Comparison of ENCODE assay signal across 7 cellular contexts in the genomic region with DNA sequence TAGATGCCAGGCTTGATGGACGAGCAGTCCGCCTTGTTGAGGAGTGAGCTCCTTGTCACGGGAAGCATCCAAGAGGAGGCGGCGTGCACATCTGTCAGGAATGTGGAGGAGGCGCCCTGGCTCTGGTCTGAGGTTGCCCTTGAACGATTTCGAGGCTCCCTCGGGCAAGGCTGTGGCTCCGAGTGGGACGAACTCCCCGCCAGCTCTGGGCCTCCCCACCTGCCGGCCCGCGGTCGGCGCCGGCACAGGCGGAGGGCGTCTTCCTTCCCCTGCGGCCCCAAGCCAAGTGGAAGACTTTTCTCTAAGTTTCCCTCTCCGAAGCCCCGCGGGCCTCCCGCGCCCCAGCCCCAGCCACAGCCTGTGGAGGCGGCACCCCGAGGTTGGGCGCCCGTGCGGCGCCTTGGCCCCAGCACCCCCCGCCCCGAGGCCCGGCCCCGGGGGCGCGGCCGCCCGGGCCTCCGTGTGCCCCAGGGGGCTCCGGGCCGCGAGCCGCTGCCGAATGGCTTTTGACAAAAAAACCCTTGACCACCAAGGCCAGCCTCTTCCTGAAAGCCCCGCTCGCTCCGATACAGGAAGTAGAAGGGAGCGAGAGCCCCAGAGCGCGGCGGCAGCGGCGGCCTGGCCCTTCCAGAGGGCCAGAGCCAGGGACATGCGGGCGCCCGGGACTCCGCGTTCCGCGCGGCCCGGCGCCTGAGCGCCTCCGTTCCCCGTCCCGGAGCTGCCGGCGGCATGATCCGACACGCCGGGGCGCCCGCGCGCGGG. TPM values are rescaled to one million over a fixed set of nuclear protein-coding genes. Genes with fewer than 3 reads are reported as not detected.
DNase-seq lines count a peak whose midpoint lies in the region; ATAC-seq, FAIRE-seq and TF ChIP-seq lines count a peak whose summit lies in the region.

A gene with protein sequence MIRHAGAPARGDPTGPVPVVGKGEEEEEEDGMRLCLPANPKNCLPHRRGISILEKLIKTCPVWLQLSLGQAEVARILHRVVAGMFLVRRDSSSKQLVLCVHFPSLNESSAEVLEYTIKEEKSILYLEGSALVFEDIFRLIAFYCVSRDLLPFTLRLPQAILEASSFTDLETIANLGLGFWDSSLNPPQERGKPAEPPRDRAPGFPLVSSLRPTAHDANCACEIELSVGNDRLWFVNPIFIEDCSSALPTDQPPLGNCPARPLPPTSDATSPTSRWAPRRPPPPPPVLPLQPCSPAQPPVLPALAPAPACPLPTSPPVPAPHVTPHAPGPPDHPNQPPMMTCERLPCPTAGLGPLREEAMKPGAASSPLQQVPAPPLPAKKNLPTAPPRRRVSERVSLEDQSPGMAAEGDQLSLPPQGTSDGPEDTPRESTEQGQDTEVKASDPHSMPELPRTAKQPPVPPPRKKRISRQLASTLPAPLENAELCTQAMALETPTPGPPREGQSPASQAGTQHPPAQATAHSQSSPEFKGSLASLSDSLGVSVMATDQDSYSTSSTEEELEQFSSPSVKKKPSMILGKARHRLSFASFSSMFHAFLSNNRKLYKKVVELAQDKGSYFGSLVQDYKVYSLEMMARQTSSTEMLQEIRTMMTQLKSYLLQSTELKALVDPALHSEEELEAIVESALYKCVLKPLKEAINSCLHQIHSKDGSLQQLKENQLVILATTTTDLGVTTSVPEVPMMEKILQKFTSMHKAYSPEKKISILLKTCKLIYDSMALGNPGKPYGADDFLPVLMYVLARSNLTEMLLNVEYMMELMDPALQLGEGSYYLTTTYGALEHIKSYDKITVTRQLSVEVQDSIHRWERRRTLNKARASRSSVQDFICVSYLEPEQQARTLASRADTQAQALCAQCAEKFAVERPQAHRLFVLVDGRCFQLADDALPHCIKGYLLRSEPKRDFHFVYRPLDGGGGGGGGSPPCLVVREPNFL (plus strand): TSS at position 578 of the 762 bp plus-strand sequence. CDS start 152 bp downstream, at position 730.

- peak; percentile 43 for ATAC-seq in GM18858 (IDR thresholded peaks at IDR 0.05; ENCODE audit: unreplicated experiment)
- peak; percentile 67 for ATAC-seq in HG02798 (IDR thresholded peaks at IDR 0.05; ENCODE audit: poor library complexity, unreplicated experiment)
- ATAC-seq in activated naive CD8-positive, alpha-beta T cell treated with anti-CD3 and anti-CD28 coated beads, Interleukin-2, amount 50 U/mL, for 24 hours = peak; percentile 45

- DNase-seq in Peyer's patch (peak; percentile 42 to 73 (median 72)), left ventricle myocardium inferior (peak; percentile 58), prostate gland (ENCODE audit: low spot score) (no peak), D721Med (ENCODE audit: insufficient read length, low spot score) (no peak)
- peak; percentile 66 for DNase-seq in activated naive CD8-positive, alpha-beta T cell treated with anti-CD3 and anti-CD28 coated beads, Interleukin-2, amount 50 U/mL, for 24 hours

- H3K4me3 ChIP-seq in Peyer's patch (peak within 1 kb of the TSS; percentile 64 to 86 (median 82)), left ventricle myocardium inferior (peak within 1 kb of the TSS; percentile 89), prostate gland (peak within 1 kb of the TSS; percentile 46 to 67)

- H3K27ac ChIP-seq in Peyer's patch (peak within 1 kb of the TSS; percentile 79 to 91 (median 86)), left ventricle myocardium inferior (replicated peaks) (peak within 1 kb of the TSS; percentile 94), prostate gland (peak within 1 kb of the TSS; percentile 60 to 75)

- intact Hi-C loops in left ventricle myocardium inferior (cut with micrococcal nuclease) (no loop called here), prostate gland (cut with DNase I) (loop anchor here (10.0 kb wide), 1 partner anchor 171 kb away; no protein-coding TSS in a partner anchor)

- H3K9me3 ChIP-seq in Peyer's patch (no peaks in the 10 kb centered on the region), left ventricle myocardium inferior (replicated peaks) (no peaks in the 10 kb centered on the region), prostate gland (no peaks in the 10 kb centered on the region)

- H3K9me3 Mint-ChIP-seq in activated naive CD8-positive, alpha-beta T cell treated with anti-CD3 and anti-CD28 coated beads, Interleukin-2, amount 50 U/mL, for 24 hours = no peaks in the 10 kb centered on the region

- no peaks in the 10 kb centered on the region for H3K27me3 Mint-ChIP-seq in activated naive CD8-positive, alpha-beta T cell treated with anti-CD3 and anti-CD28 coated beads, Interleukin-2, amount 50 U/mL, for 24 hours

- FAIRE-seq in D721Med (lab: Jason Lieb, UNC) = no peak

- 6% methylated on average over 50 of the region's 79 CpGs for WGBS in prostate gland

- H3K4me1 Mint-ChIP-seq in activated naive CD8-positive, alpha-beta T cell treated with anti-CD3 and anti-CD28 coated beads, Interleukin-2, amount 50 U/mL, for 24 hours = peaks cover 50% of the 10 kb centered on the region

- H3K36me3 ChIP-seq in Peyer's patch = no peaks in the 10 kb centered on the region
- no peaks in the 10 kb centered on the region for H3K36me3 ChIP-seq in left ventricle myocardium inferior
- H3K36me3 ChIP-seq in prostate gland = no peaks in the 10 kb centered on the region

- H3K27ac Mint-ChIP-seq in activated naive CD8-positive, alpha-beta T cell treated with anti-CD3 and anti-CD28 coated beads, Interleukin-2, amount 50 U/mL, for 24 hours = peak within 1 kb of the TSS; percentile 85

- peaks cover 0 to 38% (median 10%) of the 10 kb centered on the region in 4 donors for H3K4me1 ChIP-seq in Peyer's patch
- H3K4me1 ChIP-seq in left ventricle myocardium inferior = peaks cover 70% of the 10 kb centered on the region
- H3K4me1 ChIP-seq in prostate gland (replicated peaks) = no peaks in the 10 kb centered on the region

- H3K27me3 ChIP-seq in Peyer's patch (no peaks in the 10 kb centered on the region), left ventricle myocardium inferior (ENCODE audit: low read depth) (no peaks in the 10 kb centered on the region), prostate gland (replicated peaks; ENCODE audit: insufficient read depth) (no peaks in the 10 kb centered on the region)

- TF ChIP-seq CTCF in Peyer's patch (IDR thresholded peaks at IDR 0.05) (no peak), left ventricle myocardium inferior (IDR thresholded peaks at IDR 0.05; ENCODE audit: borderline replicate concordance) (no peak), prostate gland (IDR thresholded peaks at IDR 0.05) (no peak), D721Med (IDR thresholded peaks at IDR 0.05; ENCODE audit: insufficient read depth, missing control alignments) (no peak)

- peak within 1 kb of the TSS; percentile 77 for H3K4me3 Mint-ChIP-seq in activated naive CD8-positive, alpha-beta T cell treated with anti-CD3 and anti-CD28 coated beads, Interleukin-2, amount 50 U/mL, for 24 hours

- peaks cover 6% of the 10 kb centered on the region for H3K36me3 Mint-ChIP-seq in activated naive CD8-positive, alpha-beta T cell treated with anti-CD3 and anti-CD28 coated beads, Interleukin-2, amount 50 U/mL, for 24 hours (ENCODE audit: low read depth)

- TF ChIP-seq POLR2A in Peyer's patch (IDR thresholded peaks at IDR 0.05) (peak in 1 of 2 donors; percentile 38), prostate gland (IDR thresholded peaks at IDR 0.05) (no peak)

RNA-seq across cellular contexts. Expression of the gene that starts here (rescaled TPM):
- total RNA-seq in Peyer's patch (10 to 100 TPM; 15.4 to 53.6 (median 39.7) TPM), left ventricle myocardium inferior (13.8 TPM), prostate gland (10 to 100 TPM in 1 of 2 donors, 1 to 10 TPM in 1; 8.8 to 41.6 TPM)

Comparison
In these comparisons a context has a peak if more than half of its experiments do, and no peak if none do; other contexts are left out.
1. DNase-seq: peak in Peyer's patch (3 of 3), activated naive CD8-positive, alpha-beta T cell treated with anti-CD3 and anti-CD28 coated beads, Interleukin-2, amount 50 U/mL, for 24 hours (single experiment) and left ventricle myocardium inferior (single experiment); none in prostate gland (single experiment) and D721Med (single experiment).
2. Peak in every context shown above with its lines, with median percentiles within 50 percentile points of each other: ATAC-seq, H3K27ac ChIP-seq and H3K4me3 ChIP-seq.